In the genomic region with DNA sequence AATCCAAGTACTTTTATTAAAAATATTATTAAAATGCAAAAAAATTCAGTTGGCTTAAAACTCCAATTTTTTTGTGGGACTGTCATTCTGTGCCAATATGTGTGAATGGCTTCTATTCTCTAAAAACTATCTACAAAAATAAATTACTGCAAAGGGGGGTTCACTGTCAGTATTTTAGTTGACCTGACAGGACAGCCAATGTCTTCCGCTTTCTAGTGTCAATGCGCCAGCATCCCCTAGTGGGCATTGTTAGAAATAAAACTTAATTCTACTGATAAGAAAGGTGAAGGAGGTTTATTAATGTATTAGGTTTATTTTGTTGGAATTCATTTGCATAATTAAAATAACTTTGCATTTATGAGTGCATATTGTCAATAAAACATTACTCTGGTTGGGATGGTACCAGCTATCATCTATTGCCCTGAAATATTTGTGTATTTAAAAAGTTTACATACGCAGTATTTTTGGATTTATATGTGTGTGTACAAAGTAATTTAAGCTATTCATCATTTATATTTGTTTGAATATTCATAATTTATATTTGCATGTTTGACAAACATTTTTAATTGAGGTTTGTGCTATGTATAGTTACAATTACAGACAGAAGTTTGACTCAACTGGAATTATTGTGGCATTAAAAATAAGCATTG, we compare ENCODE assay signal across 8 cellular contexts.
DNase-seq lines count a peak whose midpoint lies in the region; ATAC-seq, FAIRE-seq and TF ChIP-seq lines count a peak whose summit lies in the region.

No MANE protein-coding gene starts in this region.

- H3K27me3 ChIP-seq in endothelial cell of umbilical vein (ENCODE audit: control insufficient read depth in 2 of 2, insufficient read depth in 2 of 2, low read length in 2 of 2) (no peaks in the 10 kb centered on the region), aorta (ENCODE audit: control insufficient read depth in 1 of 2, insufficient read depth in 2 of 2, low read length in 1 of 2) (no peaks in the 10 kb centered on the region)

- no peaks in the 10 kb centered on the region for H3K9me1 ChIP-seq in endothelial cell of umbilical vein (replicated peaks; ENCODE audit: control insufficient read depth, extremely low read depth, insufficient read depth, low read length)

- no peaks in the 10 kb centered on the region for H3K36me3 ChIP-seq in endothelial cell of umbilical vein (ENCODE audit: control insufficient read depth in 2 of 2, extremely low read depth in 1 of 2, insufficient read depth in 2 of 2, low read length in 2 of 2)
- H3K36me3 ChIP-seq in aorta (ENCODE audit: control insufficient read depth in 1 of 2, insufficient read depth in 2 of 2, low read length in 1 of 2) = no peaks in the 10 kb centered on the region

- TF ChIP-seq POLR2A in endothelial cell of umbilical vein (IDR thresholded peaks at IDR 0.05; ENCODE audit: low read depth, low read length) = no peak

- ATAC-seq in HG03442 (IDR thresholded peaks at IDR 0.05; ENCODE audit: unreplicated experiment) (peak; percentile 62), aorta (ENCODE audit: low FRiP score) (no peak), GM21526 (IDR thresholded peaks at IDR 0.05; ENCODE audit: low FRiP score, unreplicated experiment) (no peak)

- dilution Hi-C loops in endothelial cell of umbilical vein (cut with MboI; ENCODE audit: extremely low pct_ligation_motif_present, low sequenced_read_pairs) = no loop called here

- H2AFZ ChIP-seq in endothelial cell of umbilical vein (ENCODE audit: low read depth, low read length) = no peak overlapping the region

- FAIRE-seq in endothelial cell of umbilical vein (lab: Jason Lieb, UNC) = no peak

- BruUV-seq in endothelial cell of umbilical vein (replicated peaks; lab: Mats Ljungman, UMichigan) = no TSS peak

- H3K9me3 ChIP-seq in endothelial cell of umbilical vein (replicated peaks; ENCODE audit: control insufficient read depth, insufficient read depth, low read length) (no peaks in the 10 kb centered on the region), aorta (ENCODE audit: control insufficient read depth, low read length) (no peaks in the 10 kb centered on the region)

- H3K9ac ChIP-seq in endothelial cell of umbilical vein (replicated peaks; ENCODE audit: extremely low read depth, insufficient read depth, low read length) = no peak overlapping the region

- POLR2A ChIA-PET in endothelial cell of umbilical vein (lab: Charles Lee) = no interaction called here

- H3K4me2 ChIP-seq in endothelial cell of umbilical vein (ENCODE audit: insufficient read depth, low read length) = no peak overlapping the region

- no peaks in the 10 kb centered on the region for H3K27me3 Mint-ChIP-seq in progenitor cell of endocrine pancreas

- H3K4me1 ChIP-seq in endothelial cell of umbilical vein (ENCODE audit: control insufficient read depth, extremely low read depth, insufficient read depth, low read length) (no peaks in the 10 kb centered on the region), aorta (ENCODE audit: control insufficient read depth in 1 of 2, insufficient read depth in 2 of 2, low read length in 2 of 2) (no peaks in the 10 kb centered on the region)

- peak; percentile 31 for DNase-seq in NCI-H1436 (lab: John Stamatoyannopoulos, UW)
- no peak for DNase-seq in NCI-H1436 treated with DMSO at 0.1 percent for 48 hours (lab: John Stamatoyannopoulos, UW)
- peak; percentile 20 for DNase-seq in RPMI8226
- peak; percentile 36 for DNase-seq in endothelial cell of umbilical vein (ENCODE audit: low read depth, low spot score)
- no peak for DNase-seq in progenitor cell of endocrine pancreas (ENCODE audit: low spot score, unreplicated experiment)
- no peak for DNase-seq in aorta

- H4K20me1 ChIP-seq in endothelial cell of umbilical vein (replicated peaks; ENCODE audit: control insufficient read depth, extremely low read depth, insufficient read depth, low read length) = no peaks in the 10 kb centered on the region

- peak; percentile 57 to 59 for TF ChIP-seq CTCF in endothelial cell of umbilical vein (IDR thresholded peaks at IDR 0.05; ENCODE audit: extremely low read depth in 1 of 2, insufficient read depth in 1 of 2, low read depth in 1 of 2, low read length in 2 of 2)
- TF ChIP-seq CTCF in progenitor cell of endocrine pancreas (IDR thresholded peaks at IDR 0.05; ENCODE audit: unreplicated experiment) = peak; percentile 75

- H3K79me2 ChIP-seq in endothelial cell of umbilical vein (ENCODE audit: control insufficient read depth, insufficient read depth, low read length) = no peaks in the 10 kb centered on the region

- no peaks in the 10 kb centered on the region for H3K36me3 Mint-ChIP-seq in progenitor cell of endocrine pancreas (ENCODE audit: insufficient read depth)

- H3K4me3 ChIP-seq in endothelial cell of umbilical vein (replicated peaks in 1 of 3; ENCODE audit: insufficient read depth in 1 of 3, low read depth in 1 of 3, low read length in 3 of 3) (no peak overlapping the region), aorta (ENCODE audit: low read length in 2 of 2) (no peak overlapping the region)

- H3K9me3 Mint-ChIP-seq in progenitor cell of endocrine pancreas (ENCODE audit: low read depth) = no peaks in the 10 kb centered on the region

- 43 to 48% methylated on average over 3 of the region's 3 CpGs for WGBS in aorta, 2 donors

- H3K27ac Mint-ChIP-seq in progenitor cell of endocrine pancreas = no peak overlapping the region

- H3K27ac ChIP-seq in endothelial cell of umbilical vein (ENCODE audit: insufficient read depth, low read depth, low read length) (no peak overlapping the region), aorta (ENCODE audit: low read depth in 1 of 2, low read length in 2 of 2) (no peak overlapping the region)

- intact Hi-C loops in endothelial cell of umbilical vein (cut with micrococcal nuclease) (loop anchor here (1.0 kb wide), 1 partner anchor 526 kb away; no protein-coding TSS in a partner anchor), aorta (cut with DNase I) (no loop called here)

- no peaks in the 10 kb centered on the region for H3K4me1 Mint-ChIP-seq in progenitor cell of endocrine pancreas (ENCODE audit: low read depth)

- no peak overlapping the region for H3K4me3 Mint-ChIP-seq in progenitor cell of endocrine pancreas (ENCODE audit: low read depth)

- CTCF ChIA-PET in endothelial cell of umbilical vein (lab: Charles Lee) = interaction anchor here (2.9 kb wide), 1 partner anchor 522 kb away, joined by 16 read pairs; no protein-coding TSS in a partner anchor

TF ChIP-seq in endothelial cell of umbilical vein, 7 proteins besides CTCF, POLR2A, EP300 and RAD21:
- no peak for TF ChIP-seq GATA2 (IDR thresholded peaks at IDR 0.05; ENCODE audit: insufficient read depth, insufficient read length, low read depth, low read length)
- TF ChIP-seq, protein P1, sequence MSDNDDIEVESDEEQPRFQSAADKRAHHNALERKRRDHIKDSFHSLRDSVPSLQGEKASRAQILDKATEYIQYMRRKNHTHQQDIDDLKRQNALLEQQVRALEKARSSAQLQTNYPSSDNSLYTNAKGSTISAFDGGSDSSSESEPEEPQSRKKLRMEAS (IDR thresholded peaks at IDR 0.05; ENCODE audit: insufficient read depth, insufficient read length) = no peak
- TF ChIP-seq MYC (IDR thresholded peaks at IDR 0.05; ENCODE audit: low read depth, low read length) = no peak
- TF ChIP-seq FOS (IDR thresholded peaks at IDR 0.05; ENCODE audit: borderline replicate concordance, insufficient read depth, low read length) = no peak
- TF ChIP-seq EZH2 (IDR thresholded peaks at IDR 0.05; ENCODE audit: borderline replicate concordance, low read depth, low read length, severe bottlenecking) = no peak
- TF ChIP-seq POLR2AphosphoS5 (IDR thresholded peaks at IDR 0.05; ENCODE audit: insufficient read depth, low read depth, low read length) = no peak
- TF ChIP-seq JUN (IDR thresholded peaks at IDR 0.05; ENCODE audit: borderline replicate concordance, insufficient read depth, insufficient read length, low read depth) = no peak

Comparison
In these comparisons a context has a peak if more than half of its experiments do, and no peak if none do; other contexts are left out.
1. DNase-seq: peak in NCI-H1436 (single experiment), RPMI8226 (single experiment) and endothelial cell of umbilical vein (single experiment); none in NCI-H1436 treated with DMSO at 0.1 percent for 48 hours (single experiment), progenitor cell of endocrine pancreas (single experiment) and aorta (0 of 2).